In genomic region chr1:64915381-64916274, GRCh38 we compare ENCODE assay signal across 10 cellular contexts. TPM values are rescaled to one million over a fixed set of nuclear protein-coding genes. Genes with fewer than 3 reads are reported as not detected.
DNase-seq lines count a peak whose midpoint lies in the region; ATAC-seq and TF ChIP-seq lines count a peak whose summit lies in the region.
"Had no signal": no experiment of that assay in that cellular context is flagged by ENCODE, and none has a peak within 500 bp of the region (broad histone marks: within the 10 kb centered on the region; RNA-seq: fewer than 3 reads in every experiment).

No MANE protein-coding gene starts in this region.

- H3K4me3 Mint-ChIP-seq in CD4-positive, alpha-beta memory T cell = peak overlapping the region; percentile 2 to 77 (median 24)
- H3K4me3 Mint-ChIP-seq in endothelial cell (ENCODE audit: unreplicated experiment) = no peak overlapping the region
- peak overlapping the region in 7 of 10 donors; percentile 37 to 71 (median 56) for H3K4me3 Mint-ChIP-seq in naive thymus-derived CD4-positive, alpha-beta T cell

- peak overlapping the region in 5 of 7 donors; percentile 11 to 78 (median 15) for H3K27ac Mint-ChIP-seq in CD4-positive, alpha-beta memory T cell
- peak overlapping the region; percentile 53 for H3K27ac Mint-ChIP-seq in endothelial cell (ENCODE audit: unreplicated experiment)
- H3K27ac Mint-ChIP-seq in naive thymus-derived CD4-positive, alpha-beta T cell = peak overlapping the region in 6 of 9 donors; percentile 11 to 84 (median 64)

- peaks cover 5% of the 10 kb centered on the region for H3F3A ChIP-seq in PC-3 (ENCODE audit: low read length, unreplicated experiment)

- peak overlapping the region; percentile 56 for H3K9ac ChIP-seq in PC-3 (ENCODE audit: low read length)

- DNase-seq in CD4-positive, alpha-beta memory T cell = no peak
- DNase-seq in PC-3 (peak; percentile 95), endothelial cell (ENCODE audit: low spot score) (no peak), NOMO-1 treated with dmso at 0.1 percent for 144 hours (lab: John Stamatoyannopoulos, UW; ENCODE audit: unreplicated experiment) (no peak), COR-L47 (lab: John Stamatoyannopoulos, UW) (no peak)
- no peak for DNase-seq in naive thymus-derived CD4-positive, alpha-beta T cell
- no peak for DNase-seq in stimulated activated CD8-positive, alpha-beta memory T cell treated with anti-CD3 and anti-CD28 coated beads, Interleukin-4, amount 100 ng/mL, for 48 hours
- DNase-seq: dorsolateral prefrontal cortex, NCI-H2081 treated with DMSO at 0.1 percent for 48 hours had no signal

- peaks cover 0 to 5% (median 0%) of the 10 kb centered on the region in 8 donors for H3K9me3 Mint-ChIP-seq in CD4-positive, alpha-beta memory T cell
- no peaks in the 10 kb centered on the region for H3K9me3 Mint-ChIP-seq in endothelial cell (ENCODE audit: unreplicated experiment)
- no peaks in the 10 kb centered on the region for H3K9me3 Mint-ChIP-seq in naive thymus-derived CD4-positive, alpha-beta T cell

- peak overlapping the region; percentile 64 for H3K4me2 ChIP-seq in PC-3 (ENCODE audit: low read length)

- no peaks in the 10 kb centered on the region for H4K20me1 ChIP-seq in PC-3 (ENCODE audit: low read length)

- BruUV-seq in PC-3 (replicated peaks; lab: Mats Ljungman, UMichigan) = no TSS peak

- no peak overlapping the region for H3K27ac ChIP-seq in CD4-positive, alpha-beta memory T cell (ENCODE audit: low read depth, low read length)
- H3K27ac ChIP-seq in PC-3 (ENCODE audit: low read length) = peak overlapping the region; percentile 83
- H3K27ac ChIP-seq in naive thymus-derived CD4-positive, alpha-beta T cell (ENCODE audit: low read depth, low read length) = no peak overlapping the region
- H3K27ac ChIP-seq: dorsolateral prefrontal cortex had no signal

- no peaks in the 10 kb centered on the region for H3K9me2 ChIP-seq in PC-3 (replicated peaks; ENCODE audit: low read length)

- peaks cover 82% of the 10 kb centered on the region for H3K4me1 ChIP-seq in CD4-positive, alpha-beta memory T cell (ENCODE audit: insufficient read depth, low read length)
- H3K4me1 ChIP-seq in PC-3 (ENCODE audit: insufficient read depth, low read length) = peaks cover 55% of the 10 kb centered on the region
- peaks cover 40 to 61% of the 10 kb centered on the region in 2 donors for H3K4me1 ChIP-seq in naive thymus-derived CD4-positive, alpha-beta T cell (ENCODE audit: control insufficient read depth in 2 of 2, insufficient read depth in 2 of 2, low read length in 2 of 2)

- H3K36me3 Mint-ChIP-seq in CD4-positive, alpha-beta memory T cell = peaks cover 4 to 8% of the 10 kb centered on the region in 2 donors
- peaks cover 6% of the 10 kb centered on the region for H3K36me3 Mint-ChIP-seq in endothelial cell (ENCODE audit: low read depth, unreplicated experiment)
- H3K36me3 Mint-ChIP-seq in naive thymus-derived CD4-positive, alpha-beta T cell = peaks cover 0 to 6% (median 4%) of the 10 kb centered on the region in 5 donors

- H3K36me3 ChIP-seq in CD4-positive, alpha-beta memory T cell (ENCODE audit: insufficient read depth, low read length) = no peaks in the 10 kb centered on the region
- no peaks in the 10 kb centered on the region for H3K36me3 ChIP-seq in PC-3 (ENCODE audit: low read depth, low read length)
- H3K36me3 ChIP-seq in naive thymus-derived CD4-positive, alpha-beta T cell (ENCODE audit: control insufficient read depth in 2 of 3, insufficient read depth in 3 of 3, low read length in 3 of 3) = no peaks in the 10 kb centered on the region

- no peaks in the 10 kb centered on the region for H3K27me3 Mint-ChIP-seq in CD4-positive, alpha-beta memory T cell
- H3K27me3 Mint-ChIP-seq in endothelial cell (ENCODE audit: unreplicated experiment) = peaks cover 3% of the 10 kb centered on the region
- H3K27me3 Mint-ChIP-seq in naive thymus-derived CD4-positive, alpha-beta T cell = no peaks in the 10 kb centered on the region

- no peak overlapping the region for H2AFZ ChIP-seq in PC-3 (ENCODE audit: low read length)

- POLR2A ChIA-PET in CD4-positive, alpha-beta memory T cell (lab: Charles Lee; ENCODE audit: partially characterized antibody) = interaction anchor here (0.8 to 2.1 kb wide), 2 partner anchors 8 to 47 kb away, joined by 3 to 4 read pairs; no protein-coding TSS in a partner anchor
- POLR2A ChIA-PET in PC-3 (lab: Charles Lee; ENCODE audit: unreplicated experiment) = interaction anchor here (0.6 to 0.7 kb wide), 2 partner anchors 13 to 1416 kb away, joined by 4 to 5 read pairs; no protein-coding TSS in a partner anchor
- POLR2A ChIA-PET in naive thymus-derived CD4-positive, alpha-beta T cell (lab: Charles Lee) = no interaction called here

- ATAC-seq in PC-3 (peak; percentile 89), GM21423 (IDR thresholded peaks at IDR 0.05; ENCODE audit: unreplicated experiment) (no peak)
- no peak for ATAC-seq in naive thymus-derived CD4-positive, alpha-beta T cell

- H3K27me3 ChIP-seq in CD4-positive, alpha-beta memory T cell (ENCODE audit: insufficient read depth, low read length) = no peaks in the 10 kb centered on the region
- H3K27me3 ChIP-seq in PC-3 (ENCODE audit: low read length) = no peaks in the 10 kb centered on the region
- no peaks in the 10 kb centered on the region for H3K27me3 ChIP-seq in naive thymus-derived CD4-positive, alpha-beta T cell (ENCODE audit: control insufficient read depth in 2 of 2, insufficient read depth in 2 of 2, low read length in 2 of 2)
- H3K27me3 ChIP-seq: dorsolateral prefrontal cortex had no signal

- no peak overlapping the region for H3K4me3 ChIP-seq in CD4-positive, alpha-beta memory T cell (ENCODE audit: low read length in 2 of 2)
- no peak overlapping the region; the same call in 1 of the 2 replicates for H3K4me3 ChIP-seq in PC-3 (ENCODE audit: low read length)
- H3K4me3 ChIP-seq in naive thymus-derived CD4-positive, alpha-beta T cell (ENCODE audit: low read length) = no peak overlapping the region
- H3K4me3 ChIP-seq: dorsolateral prefrontal cortex had no signal

- CTCF ChIA-PET in CD4-positive, alpha-beta memory T cell (lab: Charles Lee; ENCODE audit: partially characterized antibody) = no interaction called here
- CTCF ChIA-PET in PC-3 (lab: Charles Lee) = no interaction called here
- CTCF ChIA-PET in naive thymus-derived CD4-positive, alpha-beta T cell (lab: Charles Lee) = interaction anchor here (0.7 kb wide), 1 partner anchor 50 kb away, joined by 3 read pairs; no protein-coding TSS in a partner anchor

- peaks cover 78% of the 10 kb centered on the region for H3K79me2 ChIP-seq in PC-3 (ENCODE audit: low read length)

- H3K4me1 Mint-ChIP-seq in CD4-positive, alpha-beta memory T cell = peaks cover 71 to 97% (median 87%) of the 10 kb centered on the region in 4 donors
- H3K4me1 Mint-ChIP-seq in endothelial cell (ENCODE audit: unreplicated experiment) = peaks cover 62% of the 10 kb centered on the region
- peaks cover 65 to 99% (median 93%) of the 10 kb centered on the region in 7 donors for H3K4me1 Mint-ChIP-seq in naive thymus-derived CD4-positive, alpha-beta T cell

- H3K9me3 ChIP-seq in CD4-positive, alpha-beta memory T cell (ENCODE audit: control insufficient read depth in 1 of 2, low read length in 2 of 2) = no peaks in the 10 kb centered on the region
- H3K9me3 ChIP-seq in PC-3 (ENCODE audit: low read length) = no peaks in the 10 kb centered on the region
- H3K9me3 ChIP-seq in naive thymus-derived CD4-positive, alpha-beta T cell (ENCODE audit: control insufficient read depth in 2 of 3, low read length in 3 of 3) = no peaks in the 10 kb centered on the region

- TF ChIP-seq CTCF in PC-3 (conservative IDR thresholded peaks at IDR 0.05; ENCODE audit: low read depth, low read length) = no peak
- no peak for TF ChIP-seq CTCF in endothelial cell (IDR thresholded peaks at IDR 0.05; ENCODE audit: unreplicated experiment)

- intact Hi-C loops in CD4-positive, alpha-beta memory T cell (cut with micrococcal nuclease) = no loop called here
- intact Hi-C loops in PC-3 (cut with micrococcal nuclease) = loop anchor here (1.0 to 2.0 kb wide), 2 partner anchors 17 to 49 kb away; no protein-coding TSS in a partner anchor
- intact Hi-C loops in naive thymus-derived CD4-positive, alpha-beta T cell (cut with micrococcal nuclease) = no loop called here

RNA-seq across cellular contexts. Expression of gene JAK1, which starts 50.7 kb away (rescaled TPM):
- total RNA-seq in CD4-positive, alpha-beta memory T cell = 100 to 1,000 TPM; 370 to 372 TPM
- polyA plus RNA-seq in CD4-positive, alpha-beta memory T cell = 100 to 1,000 TPM; 163 to 258 TPM
- total RNA-seq in PC-3 (2014; rRNA removed) (44.1 and 52.2 TPM in 2 replicates), endothelial cell (ENCODE audit: unreplicated experiment) (202 TPM)
- total RNA-seq in naive thymus-derived CD4-positive, alpha-beta T cell = 100 to 1,000 TPM; 210 to 365 (median 265) TPM
- polyA plus RNA-seq in naive thymus-derived CD4-positive, alpha-beta T cell = 100 to 1,000 TPM; 197 to 288 TPM
